Comparison of ENCODE assay signal across 8 cellular contexts in genomic region chr3:186825294-186825821, GRCh38. TPM values are rescaled to one million over a fixed set of nuclear protein-coding genes. Genes with fewer than 3 reads are reported as not detected.
A peak's percentile ranks its signal among the peaks of the same experiment; 100 is the strongest.
DNase-seq lines count a peak whose midpoint lies in the region; ATAC-seq lines count a peak whose summit lies in the region.

No MANE protein-coding gene starts in this region.

- H3K4me1 ChIP-seq in skeletal muscle satellite cell (ENCODE audit: control insufficient read depth, insufficient read depth, low read length) = peaks cover 25% of the 10 kb centered on the region

- peak overlapping the region; percentile 53 for H3K4me3 ChIP-seq in skeletal muscle satellite cell (ENCODE audit: low read length)

- no peaks in the 10 kb centered on the region for H3K9me3 ChIP-seq in skeletal muscle satellite cell (replicated peaks; ENCODE audit: low read length)

- H3K27me3 ChIP-seq in skeletal muscle satellite cell (ENCODE audit: control insufficient read depth, insufficient read depth, low read length) = peaks cover 21% of the 10 kb centered on the region

- peak overlapping the region; percentile 98 for H3K4me2 ChIP-seq in skeletal muscle satellite cell (ENCODE audit: low read length)

- no peaks in the 10 kb centered on the region for H3K36me3 ChIP-seq in skeletal muscle satellite cell (ENCODE audit: insufficient read depth, low read length)

- DNase-seq in NCI-H2227 (lab: John Stamatoyannopoulos, UW; ENCODE audit: unreplicated experiment) (peak; percentile 27), NCI-H2227 treated with DMSO at 0.1 percent for 48 hours (lab: John Stamatoyannopoulos, UW) (no peak), activated T-cell treated with anti-CD3 and anti-CD28 coated beads for 48 hours (ENCODE audit: low read depth) (peak; percentile 49), glomerular visceral epithelial cell (ENCODE audit: extremely low spot score) (peak; percentile 84), HuH-7.5 (ENCODE audit: low spot score) (no peak)

- peak overlapping the region; percentile 18 for H3K9ac ChIP-seq in skeletal muscle satellite cell (ENCODE audit: low read depth, low read length)

- ATAC-seq in HG02870 (IDR thresholded peaks at IDR 0.05; ENCODE audit: unreplicated experiment) = no peak
- no peak for ATAC-seq in GM18519 (IDR thresholded peaks at IDR 0.05; ENCODE audit: low FRiP score, unreplicated experiment)

RNA-seq across cellular contexts. Expression of gene ADIPOQ, which starts 17.2 kb away (rescaled TPM):
- total RNA-seq in skeletal muscle satellite cell (2012; rRNA removed) = not detected in 2 replicates

RNA-seq across cellular contexts. Expression of gene RFC4, which starts 19.1 kb away (rescaled TPM):
- total RNA-seq in skeletal muscle satellite cell (2012; rRNA removed) = 25.6 and 29.1 TPM in 2 replicates

RNA-seq across cellular contexts. Expression of gene EIF4A2, which starts 42.0 kb away (rescaled TPM):
- total RNA-seq in skeletal muscle satellite cell (2012; rRNA removed) = 291 and 372 TPM in 2 replicates

Comparison
In these comparisons a context has a peak if more than half of its experiments do, and no peak if none do; other contexts are left out.
1. DNase-seq: peak in NCI-H2227 (single experiment), activated T-cell treated with anti-CD3 and anti-CD28 coated beads for 48 hours (single experiment) and glomerular visceral epithelial cell (single experiment); none in NCI-H2227 treated with DMSO at 0.1 percent for 48 hours (single experiment) and HuH-7.5 (single experiment).